Comparison of ENCODE assay signal across 12 cellular contexts in genomic region chr14:91324606-91324950, GRCh38.
DNase-seq lines count a peak whose midpoint lies in the region; ATAC-seq, FAIRE-seq and TF ChIP-seq lines count a peak whose summit lies in the region.
"Had no signal": no experiment of that assay in that cellular context is flagged by ENCODE, and none has a peak within 500 bp of the region (broad histone marks: within the 10 kb centered on the region; RNA-seq: fewer than 3 reads in every experiment).

No MANE protein-coding gene starts in this region.

- DNase-seq in stimulated activated naive CD8-positive, alpha-beta T cell treated with anti-CD3 and anti-CD28 coated beads, Interleukin-15, Interleukin-2, amounts not matched to agents 100 U/mL and 50 U/mL, for 24 hours = no peak
- DNase-seq in caudate nucleus (lab: John Stamatoyannopoulos, UW) (peak in 1 of 61 donors; percentile 56), naive B cell (no peak), iPS-NIHi7 (ENCODE audit: extremely low spot score) (no peak), GM12891 (ENCODE audit: insufficient read length, low spot score) (no peak)
- DNase-seq: HCEC 1CT, hippocampal formation, NCI-H345, occipital lobe had no signal

- peak overlapping the region; percentile 83 for H3K4me3 Mint-ChIP-seq in stimulated activated naive CD8-positive, alpha-beta T cell treated with anti-CD3 and anti-CD28 coated beads, Interleukin-15, Interleukin-2, amounts not matched to agents 100 ng/mL and 50 ng/mL, for 24 hours
- H3K4me3 Mint-ChIP-seq in naive B cell = peak overlapping the region; percentile 83 to 95 (median 90)

- peaks cover 63% of the 10 kb centered on the region for H3K36me3 Mint-ChIP-seq in stimulated activated naive CD8-positive, alpha-beta T cell treated with anti-CD3 and anti-CD28 coated beads, Interleukin-15, Interleukin-2, amounts not matched to agents 100 ng/mL and 50 ng/mL, for 24 hours (ENCODE audit: low read depth)
- H3K36me3 Mint-ChIP-seq in naive B cell = peaks cover 5 to 10% of the 10 kb centered on the region in 2 donors

- peak overlapping the region; percentile 98 for H3K27ac Mint-ChIP-seq in stimulated activated naive CD8-positive, alpha-beta T cell treated with anti-CD3 and anti-CD28 coated beads, Interleukin-15, Interleukin-2, amounts not matched to agents 100 ng/mL and 50 ng/mL, for 24 hours
- peak overlapping the region; percentile 99 to 100 (median 99) for H3K27ac Mint-ChIP-seq in naive B cell

- H3K9me3 Mint-ChIP-seq in stimulated activated naive CD8-positive, alpha-beta T cell treated with anti-CD3 and anti-CD28 coated beads, Interleukin-15, Interleukin-2, amounts not matched to agents 100 ng/mL and 50 ng/mL, for 24 hours = no peaks in the 10 kb centered on the region
- H3K9me3 Mint-ChIP-seq in naive B cell = no peaks in the 10 kb centered on the region

- no peak for FAIRE-seq in GM12891 (lab: Jason Lieb, UNC)

- peak overlapping the region; percentile 79 for H3K27ac ChIP-seq in caudate nucleus (ENCODE audit: low read depth, low read length)

- no peak for TF ChIP-seq POLR2A in GM12891 (IDR thresholded peaks at IDR 0.05; ENCODE audit: low read depth, low read length)

- no peaks in the 10 kb centered on the region for H3K27me3 Mint-ChIP-seq in stimulated activated naive CD8-positive, alpha-beta T cell treated with anti-CD3 and anti-CD28 coated beads, Interleukin-15, Interleukin-2, amounts not matched to agents 100 ng/mL and 50 ng/mL, for 24 hours
- no peaks in the 10 kb centered on the region for H3K27me3 Mint-ChIP-seq in naive B cell

- ATAC-seq in stimulated activated naive CD8-positive, alpha-beta T cell treated with anti-CD3 and anti-CD28 coated beads, Interleukin-15, Interleukin-2, amounts not matched to agents 100 U/mL and 50 U/mL, for 24 hours = no peak
- no peak for ATAC-seq in naive B cell (ENCODE audit: low read depth in 2 of 2)
- ATAC-seq in HG03457 (IDR thresholded peaks at IDR 0.05; ENCODE audit: unreplicated experiment) = no peak
- no peak for ATAC-seq in HG03045 (IDR thresholded peaks at IDR 0.05; ENCODE audit: unreplicated experiment)

- H3K4me1 Mint-ChIP-seq in stimulated activated naive CD8-positive, alpha-beta T cell treated with anti-CD3 and anti-CD28 coated beads, Interleukin-15, Interleukin-2, amounts not matched to agents 100 ng/mL and 50 ng/mL, for 24 hours (ENCODE audit: low read depth) = peaks cover 90% of the 10 kb centered on the region
- H3K4me1 Mint-ChIP-seq in naive B cell = peaks cover 53 to 76% (median 68%) of the 10 kb centered on the region in 3 donors

TF ChIP-seq in GM12891, 5 proteins besides CTCF, POLR2A, EP300 and RAD21:
- no peak for TF ChIP-seq POLR2AphosphoS5 (IDR thresholded peaks at IDR 0.05; ENCODE audit: low read depth, low read length)
- no peak for TF ChIP-seq SPI1 (IDR thresholded peaks at IDR 0.05; ENCODE audit: low read depth, low read length)
- no peak for TF ChIP-seq TAF1 (IDR thresholded peaks at IDR 0.05; ENCODE audit: low read depth, low read length)
- TF ChIP-seq PAX5 (IDR thresholded peaks at IDR 0.05; ENCODE audit: insufficient read depth, low read length, severe bottlenecking) = no peak
- no peak for TF ChIP-seq POU2F2 (IDR thresholded peaks at IDR 0.05; ENCODE audit: low read depth, low read length)
